21 cellular contexts compared by ENCODE assay signal in genomic region chr14:92850492-92850891, GRCh38. TPM values are rescaled to one million over a fixed set of nuclear protein-coding genes. Genes with fewer than 3 reads are reported as not detected.
DNase-seq lines count a peak whose midpoint lies in the region; FAIRE-seq and TF ChIP-seq lines count a peak whose summit lies in the region.
"Had no signal": no experiment of that assay in that cellular context is flagged by ENCODE, and none has a peak within 500 bp of the region (broad histone marks: within the 10 kb centered on the region; RNA-seq: fewer than 3 reads in every experiment).

No MANE protein-coding gene starts in this region.

- H3K4me3 ChIP-seq in AG04449 (ENCODE audit: low read depth, low read length): no peak overlapping the region
- H3K4me3 ChIP-seq: A549, coronary artery had no signal

- CTCF ChIA-PET in AG04449 (lab: Yijun Ruan, JAX): no interaction called here

- DNase-seq in AG04449 (ENCODE audit: low read depth, low spot score): peak; percentile 44
- DNase-seq in ELR (ENCODE audit: low read depth): peak; percentile 48
- DNase-seq in RPMI8226: peak; percentile 35
- DNase-seq in fibroblast of gingiva (ENCODE audit: low read depth): peak; percentile 39
- DNase-seq in A172 (ENCODE audit: low spot score): no peak
- no peak for DNase-seq in stimulated activated CD4-positive, alpha-beta T cell treated with anti-CD3 and anti-CD28 coated beads, Interleukin-1b, Interleukin-23, amount 100 ng/mL, for 48 hours
- no peak for DNase-seq in retina
- DNase-seq in GM19239 (ENCODE audit: insufficient read length, low spot score): no peak
- DNase-seq: activated CD4-positive, alpha-beta T cell treated with anti-CD3 and anti-CD28 coated beads for 36 hours; DMS153; H7; immature natural killer cell; NCI-H1417; NCI-H510A treated with DMSO at 0.1 percent for 48 hours; stimulated activated CD8-positive, alpha-beta memory T cell treated with anti-CD3 and anti-CD28 coated beads, Interleukin-4, amount 100 ng/mL, for 48 hours; substantia nigra had no signal

- no peak for FAIRE-seq in GM19239 (lab: Jason Lieb, UNC)
- FAIRE-seq: A549, endometrium, TTC549, urothelium cell line had no signal

- POLR2A ChIA-PET in AG04449 (lab: Yijun Ruan, JAX): no interaction called here

- no peak for TF ChIP-seq CTCF in AG04449 (IDR thresholded peaks at IDR 0.05; ENCODE audit: insufficient read depth, low read length, missing control alignments)

RNA-seq across cellular contexts. Expression of gene GOLGA5, which starts 56.4 kb away (rescaled TPM):
- total RNA-seq in A172 (2014; rRNA removed; shearing (Covaris generic)): 24.7 and 28.1 TPM in 2 replicates

Comparison
In these comparisons a context has a peak if more than half of its experiments do, and no peak if none do; other contexts are left out.
1. DNase-seq: peak in AG04449 (single experiment), ELR (single experiment), RPMI8226 (single experiment) and fibroblast of gingiva (single experiment); none in A172 (single experiment), stimulated activated CD4-positive, alpha-beta T cell treated with anti-CD3 and anti-CD28 coated beads, Interleukin-1b, Interleukin-23, amount 100 ng/mL, for 48 hours (single experiment), retina (single experiment) and GM19239 (single experiment).